22 cellular contexts compared by ENCODE assay signal in the genomic region with DNA sequence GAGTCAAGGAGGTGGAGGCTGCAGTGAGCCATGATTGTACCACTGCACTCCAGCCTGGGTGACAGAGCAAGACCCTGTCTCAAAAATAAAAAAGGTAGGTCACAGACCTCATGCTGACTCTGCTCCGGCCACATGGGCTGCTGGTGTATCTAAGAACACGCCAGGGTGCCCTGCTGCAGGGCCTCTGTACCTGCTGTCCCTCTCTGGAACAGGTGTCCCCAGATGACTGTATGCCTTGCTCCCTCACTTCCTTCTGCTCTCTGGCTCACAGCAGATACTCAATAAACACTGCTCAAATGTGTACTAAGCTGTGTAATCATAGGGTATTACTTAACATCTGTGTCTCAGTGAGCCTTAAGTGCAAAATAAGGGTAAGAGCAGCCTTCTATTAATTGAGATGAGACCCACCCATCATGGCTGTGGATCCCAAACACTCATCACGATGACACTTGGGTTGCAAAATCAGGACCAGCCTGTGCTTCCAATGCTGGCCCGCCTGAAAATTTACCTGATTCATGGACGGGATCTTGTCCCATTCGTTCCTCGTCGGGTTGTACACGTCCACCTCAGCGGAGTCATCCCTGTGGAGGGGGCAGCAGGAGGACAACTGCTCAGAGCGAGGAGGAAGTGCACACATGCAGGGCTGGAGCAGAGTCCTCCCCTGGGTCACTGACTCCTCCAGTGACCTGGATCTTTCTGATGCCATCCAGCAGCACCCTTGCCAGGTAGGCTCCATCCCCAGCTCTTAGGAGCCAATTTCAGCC. TPM values are rescaled to one million over a fixed set of nuclear protein-coding genes. Genes with fewer than 3 reads are reported as not detected.
DNase-seq lines count a peak whose midpoint lies in the region; ATAC-seq, FAIRE-seq and TF ChIP-seq lines count a peak whose summit lies in the region.
"Had no signal": no experiment of that assay in that cellular context is flagged by ENCODE, and none has a peak within 500 bp of the region (broad histone marks: within the 10 kb centered on the region; RNA-seq: fewer than 3 reads in every experiment).

No MANE protein-coding gene starts in this region.

- peak; percentile 28 for FAIRE-seq in bronchial epithelial cell (lab: Jason Lieb, UNC)
- FAIRE-seq: A549, G401.6, GM12891 had no signal

- no peaks in the 10 kb centered on the region for H3K9me3 Mint-ChIP-seq in activated T-cell treated with anti-CD3 and anti-CD28 coated beads, Interleukin-2, amount 50 U/mL, for 24 hours

- H3K36me3 ChIP-seq in bronchial epithelial cell (ENCODE audit: control insufficient read depth, insufficient read depth, low read length) (peaks cover 57% of the 10 kb centered on the region), neutrophil (peaks cover 91% of the 10 kb centered on the region)

- ATAC-seq in HG03442 (IDR thresholded peaks at IDR 0.05; ENCODE audit: unreplicated experiment) = no peak
- ATAC-seq: A549, Right ventricle myocardium inferior had no signal

- H3K27me3 ChIP-seq in bronchial epithelial cell (ENCODE audit: control insufficient read depth, insufficient read depth, low read length) (no peaks in the 10 kb centered on the region), neutrophil (no peaks in the 10 kb centered on the region)

- peaks cover 96% of the 10 kb centered on the region for H3K36me3 Mint-ChIP-seq in activated T-cell treated with anti-CD3 and anti-CD28 coated beads, Interleukin-2, amount 50 U/mL, for 24 hours (ENCODE audit: low read depth)

- peak overlapping the region; percentile 27 for H3K27ac Mint-ChIP-seq in activated T-cell treated with anti-CD3 and anti-CD28 coated beads, Interleukin-2, amount 50 U/mL, for 24 hours

- H3K9me3 ChIP-seq in neutrophil = no peaks in the 10 kb centered on the region
- H3K9me3 ChIP-seq: A549 had no signal

- H3K4me3 ChIP-seq in bronchial epithelial cell (ENCODE audit: low read depth, low read length) (no peak overlapping the region), neutrophil (ENCODE audit: low read depth in 1 of 2, low read length in 1 of 2) (no peak overlapping the region)
- H3K4me3 ChIP-seq: A549, GM23248 had no signal

- H3K4me1 Mint-ChIP-seq in activated T-cell treated with anti-CD3 and anti-CD28 coated beads, Interleukin-2, amount 50 U/mL, for 24 hours (ENCODE audit: low read depth) = peaks cover 57% of the 10 kb centered on the region

- no peak for TF ChIP-seq CTCF in bronchial epithelial cell (IDR thresholded peaks at IDR 0.05; ENCODE audit: insufficient read depth, low read length, severe bottlenecking)
- TF ChIP-seq CTCF in neutrophil (IDR thresholded peaks at IDR 0.05) = no peak

- no peaks in the 10 kb centered on the region for H3K27me3 Mint-ChIP-seq in activated T-cell treated with anti-CD3 and anti-CD28 coated beads, Interleukin-2, amount 50 U/mL, for 24 hours

- DNase-seq in activated T-cell treated with anti-CD3 and anti-CD28 coated beads, Interleukin-2, amount 50 U/mL, for 24 hours = no peak
- no peak for DNase-seq in activated T-cell treated with anti-CD3 and anti-CD28 coated beads, Interleukin-2, amount 50 U/mL, for 1 hour
- peak; percentile 68 for DNase-seq in NCI-H2227 treated with DMSO at 0.1 percent for 48 hours (lab: John Stamatoyannopoulos, UW)
- DNase-seq in bronchial epithelial cell (ENCODE audit: low read depth) = no peak
- DNase-seq in NCI-H1092 treated with DMSO at 0.1 percent for 48 hours (lab: John Stamatoyannopoulos, UW) = no peak
- DNase-seq in nucleus accumbens (lab: John Stamatoyannopoulos, UW) = no peak
- DNase-seq: DMS79 treated with DMSO at 0.1 percent for 48 hours, GM23248, KG1, NCI-H1105, NCI-H1694 treated with DMSO at 0.1 percent for 48 hours, NCI-H446, NCI-H748 treated with DMSO at 0.1 percent for 48 hours had no signal

- peak overlapping the region; percentile 94 for H3K27ac ChIP-seq in neutrophil
- H3K27ac ChIP-seq: A549, GM23248, HL-60 had no signal

- H3K4me1 ChIP-seq in neutrophil (ENCODE audit: control insufficient read depth in 1 of 2, insufficient read depth in 1 of 2, low read depth in 1 of 2, low read length in 1 of 2) = peaks cover 69 to 75% of the 10 kb centered on the region in 2 experiments

- no peak overlapping the region for H3K4me3 Mint-ChIP-seq in activated T-cell treated with anti-CD3 and anti-CD28 coated beads, Interleukin-2, amount 50 U/mL, for 24 hours
- H3K4me3 Mint-ChIP-seq: CD14-positive monocyte had no signal

RNA-seq across cellular contexts. Expression of gene KLHL21, which starts 7.5 kb away (rescaled TPM):
- total RNA-seq in bronchial epithelial cell = 30.2 and 38.7 TPM in 2 replicates

RNA-seq across cellular contexts. Expression of gene ZBTB48, which starts 15.4 kb away (rescaled TPM):
- 18.7 and 19.7 TPM in 2 replicates for total RNA-seq in bronchial epithelial cell

RNA-seq across cellular contexts. Expression of gene PHF13, which starts 18.4 kb away (rescaled TPM):
- total RNA-seq in bronchial epithelial cell = 6.1 and 9.9 TPM in 2 replicates

RNA-seq across cellular contexts. Expression of gene THAP3, which starts 29.5 kb away (rescaled TPM):
- 24.0 and 26.6 TPM in 2 replicates for total RNA-seq in bronchial epithelial cell

RNA-seq across cellular contexts. Expression of gene TAS1R1, which starts 40.1 kb away (rescaled TPM):
- total RNA-seq in bronchial epithelial cell = not detected in 2 replicates
- total RNA-seq: GM23248, MCF 10A, Right ventricle myocardium inferior had no signal
